24 cellular contexts compared by ENCODE assay signal in genomic region chr10:122303271-122304053, GRCh38. TPM values are rescaled to one million over a fixed set of nuclear protein-coding genes. Genes with fewer than 3 reads are reported as not detected.
DNase-seq lines count a peak whose midpoint lies in the region; ATAC-seq, FAIRE-seq and TF ChIP-seq lines count a peak whose summit lies in the region.
"Had no signal": no experiment of that assay in that cellular context is flagged by ENCODE, and none has a peak within 500 bp of the region (broad histone marks: within the 10 kb centered on the region; RNA-seq: fewer than 3 reads in every experiment).

No MANE protein-coding gene starts in this region.

- peak overlapping the region; percentile 99 for H3K27ac ChIP-seq in cingulate gyrus (ENCODE audit: low read depth, low read length)
- H3K27ac ChIP-seq: BLaER1, KMS-11 had no signal

- no peak overlapping the region for H3K4me3 Mint-ChIP-seq in mesothelial cell of epicardium
- H3K4me3 Mint-ChIP-seq: CD4-positive, alpha-beta T cell had no signal

- no peak overlapping the region for H3K27ac Mint-ChIP-seq in mesothelial cell of epicardium
- H3K27ac Mint-ChIP-seq in activated naive CD4-positive, alpha-beta T cell treated with anti-CD3 and anti-CD28 coated beads, Interleukin-2, amount 50 U/mL, for 72 hours = no peak overlapping the region
- H3K27ac Mint-ChIP-seq: CD4-positive, alpha-beta T cell had no signal

- TF ChIP-seq POLR2A in H54 (IDR thresholded peaks at IDR 0.05; ENCODE audit: low read depth, low read length) = no peak

- no peak for FAIRE-seq in H54 (lab: Jason Lieb, UNC)
- FAIRE-seq: GM12878, HTR-8/SVneo, RCC 7860 had no signal

- H3K36me3 Mint-ChIP-seq in mesothelial cell of epicardium = no peaks in the 10 kb centered on the region
- peaks cover 0 to 12% of the 10 kb centered on the region in 2 donors for H3K36me3 Mint-ChIP-seq in activated naive CD4-positive, alpha-beta T cell treated with anti-CD3 and anti-CD28 coated beads, Interleukin-2, amount 50 U/mL, for 72 hours

- no peak for TF ChIP-seq CTCF in mesothelial cell of epicardium (IDR thresholded peaks at IDR 0.05; ENCODE audit: unreplicated experiment)

- peak; percentile 66 for DNase-seq in inferior parietal cortex (ENCODE audit: extremely low spot score)
- DNase-seq in midbrain (lab: John Stamatoyannopoulos, UW) = peak; percentile 77
- DNase-seq in mesothelial cell of epicardium (ENCODE audit: low spot score in 2 of 2, unreplicated experiment in 2 of 2) = no peak
- no peak for DNase-seq in H54 (ENCODE audit: insufficient read length, low spot score)
- DNase-seq in cortex of kidney (lab: John Stamatoyannopoulos, UW) = no peak
- DNase-seq in activated naive CD4-positive, alpha-beta T cell treated with anti-CD3 and anti-CD28 coated beads, Interleukin-2, amount 50 U/mL, for 72 hours (ENCODE audit: low spot score in 2 of 2) = no peak
- DNase-seq: CD4-positive, alpha-beta T cell; COR-L47; DMS 273 treated with DMSO at 0.1 percent for 48 hours; DMS79 treated with DMSO at 0.1 percent for 48 hours; IMR-90; NCI-H1092 treated with DMSO at 0.1 percent for 48 hours; NCI-H1436 treated with DMSO at 0.1 percent for 48 hours; NCI-H1930; NCI-H2227 treated with DMSO at 0.1 percent for 48 hours; NCI-H510A treated with DMSO at 0.1 percent for 48 hours; NCI-H748 treated with DMSO at 0.1 percent for 48 hours had no signal

- H3K27me3 Mint-ChIP-seq in mesothelial cell of epicardium (ENCODE audit: low read depth) = no peaks in the 10 kb centered on the region

- H3K9me3 Mint-ChIP-seq in mesothelial cell of epicardium = peaks cover 8% of the 10 kb centered on the region
- peaks cover 0 to 10% of the 10 kb centered on the region in 2 donors for H3K9me3 Mint-ChIP-seq in activated naive CD4-positive, alpha-beta T cell treated with anti-CD3 and anti-CD28 coated beads, Interleukin-2, amount 50 U/mL, for 72 hours

- peaks cover 8% of the 10 kb centered on the region for H3K4me1 Mint-ChIP-seq in mesothelial cell of epicardium

- no peak for ATAC-seq in activated naive CD4-positive, alpha-beta T cell treated with anti-CD3 and anti-CD28 coated beads, Interleukin-2, amount 50 U/mL, for 72 hours
- ATAC-seq: GM12878 had no signal

RNA-seq across cellular contexts. Expression of gene BTBD16, which starts 32.4 kb away (rescaled TPM):
- not detected in 3 replicates for total RNA-seq in mesothelial cell of epicardium
- not detected for total RNA-seq in activated naive CD4-positive, alpha-beta T cell treated with anti-CD3 and anti-CD28 coated beads, Interleukin-2, amount 50 U/mL, for 72 hours
- total RNA-seq: CD4-positive, alpha-beta T cell; GM12878; H4; IMR-90 had no signal

Comparison
In these comparisons a context has a peak if more than half of its experiments do, and no peak if none do; other contexts are left out.
1. DNase-seq: peak in inferior parietal cortex (single experiment) and midbrain (single experiment); none in mesothelial cell of epicardium (0 of 2), H54 (single experiment), cortex of kidney (single experiment) and activated naive CD4-positive, alpha-beta T cell treated with anti-CD3 and anti-CD28 coated beads, Interleukin-2, amount 50 U/mL, for 72 hours (0 of 2).